Comparison of ENCODE assay signal across 9 cellular contexts in the genomic region with DNA sequence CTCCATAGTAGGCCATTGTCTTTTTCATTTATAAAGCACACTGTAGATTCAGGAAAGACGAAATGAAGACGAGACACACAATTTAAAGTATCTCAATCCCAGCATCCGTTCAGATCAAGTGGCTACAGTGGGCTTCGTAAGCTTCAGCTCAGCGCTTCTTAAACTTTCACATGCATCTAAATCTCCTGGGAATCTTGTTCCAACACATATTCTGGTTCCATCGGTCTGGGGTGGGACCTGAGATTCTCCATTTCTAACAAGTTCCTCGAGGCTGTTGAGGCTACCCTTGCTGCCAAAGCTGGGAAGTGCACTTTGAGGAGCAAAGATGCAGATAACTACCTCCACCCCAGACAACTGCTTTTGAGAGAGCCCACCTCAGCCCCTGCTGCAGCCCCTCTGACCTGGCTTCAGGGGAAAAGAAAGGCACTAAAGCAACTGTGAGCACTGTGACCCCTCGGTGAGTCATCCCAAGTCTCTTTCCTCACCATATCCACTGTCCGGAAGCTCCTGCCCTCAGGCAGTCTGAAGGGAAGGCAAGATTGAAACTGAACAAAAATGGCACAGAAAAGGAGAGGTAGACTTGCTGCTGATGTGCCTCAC.
DNase-seq lines count a peak whose midpoint lies in the region; ATAC-seq, FAIRE-seq and TF ChIP-seq lines count a peak whose summit lies in the region.
"Had no signal": no experiment of that assay in that cellular context is flagged by ENCODE, and none has a peak within 500 bp of the region (broad histone marks: within the 10 kb centered on the region; RNA-seq: fewer than 3 reads in every experiment).

No MANE protein-coding gene starts in this region.

- peak overlapping the region in 10 of 11 experiments; percentile 1 to 94 (median 54); a peak in 18 of 22 replicates for H3K4me2 ChIP-seq in BLaER1 treated with 17β-estradiol and CSF1 and Interleukin-3, amounts not matched to agents 10 nM and 100 nM
- H3K4me2 ChIP-seq in mesenchymal stem cell (ENCODE audit: low read length, poor library complexity, severe bottlenecking): no peak overlapping the region

- no peaks in the 10 kb centered on the region for H3K27me3 ChIP-seq in BLaER1 treated with 17β-estradiol and CSF1 and Interleukin-3, amounts not matched to agents 10 nM and 100 nM
- H3K27me3 ChIP-seq in mesenchymal stem cell (ENCODE audit: control insufficient read depth in 1 of 2, insufficient read depth in 1 of 2, low read length in 2 of 2): no peaks in the 10 kb centered on the region

- H3K27me3 Mint-ChIP-seq in brain: peaks cover 3% of the 10 kb centered on the region

- 0 out of 20 replicates have a peak overlapping the region, but pooled peaks of 1 of the 10 experiments have one; percentile 24 for H3K4me3 ChIP-seq in BLaER1 treated with 17β-estradiol and CSF1 and Interleukin-3, amounts not matched to agents 10 nM and 100 nM
- peak overlapping the region in 1 of 2 experiments; percentile 45 for H3K4me3 ChIP-seq in mesenchymal stem cell (ENCODE audit: insufficient read depth in 1 of 2, low read depth in 1 of 2, low read length in 2 of 2)

- no peak overlapping the region for H2BK15ac ChIP-seq in mesenchymal stem cell (ENCODE audit: low read depth, poor library complexity, severe bottlenecking)

- ATAC-seq in HG03342 (IDR thresholded peaks at IDR 0.05; ENCODE audit: unreplicated experiment): no peak

- peaks cover 42% of the 10 kb centered on the region for H3K4me1 Mint-ChIP-seq in brain

- peak overlapping the region; percentile 11 for H2BK5ac ChIP-seq in mesenchymal stem cell (ENCODE audit: low read depth, low read length, poor library complexity, severe bottlenecking)

- peak overlapping the region; percentile 55 to 78 (median 71) for H3K27ac Mint-ChIP-seq in brain
- H3K27ac Mint-ChIP-seq: activated CD4-positive, alpha-beta T cell treated with anti-CD3 and anti-CD28 coated beads, Interleukin-2, amount 10 ng/mL, durations not matched to agents 7 days and 5 days had no signal

- H2BK120ac ChIP-seq in mesenchymal stem cell (ENCODE audit: low read depth, low read length): no peak overlapping the region

- peak; percentile 21 to 22 for DNase-seq in Kasumi-1 (lab: John Stamatoyannopoulos, UW)
- peak; percentile 92 for DNase-seq in mesenchymal stem cell
- no peak for DNase-seq in GM12891 (ENCODE audit: insufficient read length, low spot score)
- DNase-seq in GM19240 (ENCODE audit: insufficient read length, low spot score): no peak
- DNase-seq in GF-D8 (lab: John Stamatoyannopoulos, UW): no peak
- DNase-seq: activated CD4-positive, alpha-beta T cell treated with anti-CD3 and anti-CD28 coated beads, Interleukin-2, amount 10 ng/mL, durations not matched to agents 7 days and 5 days had no signal

- no peak for TF ChIP-seq POLR2A in GM12891 (IDR thresholded peaks at IDR 0.05; ENCODE audit: low read depth, low read length)

- H2AFZ ChIP-seq in mesenchymal stem cell (ENCODE audit: low read depth, low read length): no peak overlapping the region

- peak overlapping the region in 4 of 11 experiments; percentile 8 to 65 (median 50); a peak in 8 of 22 replicates for H3K9ac ChIP-seq in BLaER1 treated with 17β-estradiol and CSF1 and Interleukin-3, amounts not matched to agents 10 nM and 100 nM
- H3K9ac ChIP-seq in mesenchymal stem cell (ENCODE audit: low read length): peak overlapping the region; percentile 53

- peak overlapping the region in 4 of 5 experiments; percentile 20 to 60 (median 38) for H3K4me3 Mint-ChIP-seq in brain
- H3K4me3 Mint-ChIP-seq: activated CD4-positive, alpha-beta T cell treated with anti-CD3 and anti-CD28 coated beads, Interleukin-2, amount 10 ng/mL, durations not matched to agents 7 days and 5 days had no signal

- H3K23ac ChIP-seq in mesenchymal stem cell (ENCODE audit: low read length in 2 of 2): no peak overlapping the region

- H3K36me3 Mint-ChIP-seq in brain: no peaks in the 10 kb centered on the region

- no peaks in the 10 kb centered on the region for H3K9me3 Mint-ChIP-seq in brain
- H3K9me3 Mint-ChIP-seq: activated CD4-positive, alpha-beta T cell treated with anti-CD3 and anti-CD28 coated beads, Interleukin-2, amount 10 ng/mL, durations not matched to agents 7 days and 5 days had no signal

- H3K4me1 ChIP-seq in BLaER1 treated with 17β-estradiol and CSF1 and Interleukin-3, amounts not matched to agents 10 nM and 100 nM: peaks cover 21 to 60% (median 33%) of the 10 kb centered on the region in 10 experiments
- H3K4me1 ChIP-seq in mesenchymal stem cell (ENCODE audit: control insufficient read depth, insufficient read depth, low read depth, low read length): peaks cover 12% of the 10 kb centered on the region

- H3K27ac ChIP-seq in BLaER1 treated with 17β-estradiol and CSF1 and Interleukin-3, amounts not matched to agents 10 nM and 100 nM: peak overlapping the region in 4 of 11 experiments; percentile 43 to 60 (median 58); a peak in 7 of 22 replicates
- H3K27ac ChIP-seq in mesenchymal stem cell (ENCODE audit: low read length, poor library complexity, severe bottlenecking): peak overlapping the region; percentile 14

- H3K4ac ChIP-seq in mesenchymal stem cell (ENCODE audit: low read depth in 1 of 2, low read length in 2 of 2): peak overlapping the region; percentile 26 to 84

- TF ChIP-seq CTCF in brain (conservative IDR thresholded peaks at IDR 0.05): no peak

- H4K91ac ChIP-seq in mesenchymal stem cell (ENCODE audit: low read length): peak overlapping the region; percentile 2

- H3K18ac ChIP-seq in mesenchymal stem cell (ENCODE audit: low read depth in 1 of 2, low read length in 2 of 2): peak overlapping the region in 1 of 2 experiments; percentile 60

- WGBS in mesenchymal stem cell: 63% methylated on average over 8 of the region's 9 CpGs

- H4K20me1 ChIP-seq in BLaER1 treated with 17β-estradiol and CSF1 and Interleukin-3, amounts not matched to agents 10 nM and 100 nM: no peaks in the 10 kb centered on the region

- H2AK5ac ChIP-seq in mesenchymal stem cell (ENCODE audit: low read length, severe bottlenecking): no peak overlapping the region

- no peaks in the 10 kb centered on the region for H3K36me3 ChIP-seq in BLaER1 treated with 17β-estradiol and CSF1 and Interleukin-3, amounts not matched to agents 10 nM and 100 nM
- H3K36me3 ChIP-seq in mesenchymal stem cell (ENCODE audit: control insufficient read depth in 1 of 2, insufficient read depth in 2 of 2, low read depth in 1 of 2, low read length in 2 of 2): no peaks in the 10 kb centered on the region

- H3K9me3 ChIP-seq in BLaER1 treated with 17β-estradiol and CSF1 and Interleukin-3, amounts not matched to agents 10 nM and 100 nM (replicated peaks in 1 of 11): peaks cover 0 to 6% (median 0%) of the 10 kb centered on the region in 11 experiments; a peak in 7 of 22 replicates
- no peaks in the 10 kb centered on the region for H3K9me3 ChIP-seq in mesenchymal stem cell (ENCODE audit: control insufficient read depth, low read length)

- no peaks in the 10 kb centered on the region for H3K79me1 ChIP-seq in mesenchymal stem cell (replicated peaks; ENCODE audit: low read length, poor library complexity, severe bottlenecking)

- FAIRE-seq in GM12891 (lab: Jason Lieb, UNC): no peak

- H3K14ac ChIP-seq in mesenchymal stem cell (ENCODE audit: low read length in 2 of 2): no peak overlapping the region

- H2BK12ac ChIP-seq in mesenchymal stem cell (ENCODE audit: low read length in 2 of 2): peak overlapping the region; percentile 57 to 60

- peak overlapping the region; percentile 20 for H4K8ac ChIP-seq in mesenchymal stem cell (ENCODE audit: low read length)

TF ChIP-seq in GM12891, 5 proteins besides CTCF, POLR2A, EP300 and RAD21:
- TF ChIP-seq TAF1 (IDR thresholded peaks at IDR 0.05; ENCODE audit: low read depth, low read length) (no peak), PAX5 (IDR thresholded peaks at IDR 0.05; ENCODE audit: insufficient read depth, low read length, severe bottlenecking) (no peak), SPI1 (IDR thresholded peaks at IDR 0.05; ENCODE audit: low read depth, low read length) (no peak), POLR2AphosphoS5 (IDR thresholded peaks at IDR 0.05; ENCODE audit: low read depth, low read length) (no peak), POU2F2 (IDR thresholded peaks at IDR 0.05; ENCODE audit: low read depth, low read length) (no peak)

Comparison
In these comparisons a context has a peak if more than half of its experiments do, and no peak if none do; other contexts are left out.
1. DNase-seq: peak in Kasumi-1 (2 of 2) and mesenchymal stem cell (single experiment); none in GM12891 (single experiment), GM19240 (single experiment) and GF-D8 (single experiment).